Comparison of ENCODE assay signal across 8 cellular contexts in genomic region chrX:40949071-40949470, GRCh38.
"Had no signal": no experiment of that assay in that cellular context is flagged by ENCODE, and none has a peak within 500 bp of the region (broad histone marks: within the 10 kb centered on the region; RNA-seq: fewer than 3 reads in every experiment).

No MANE protein-coding gene starts in this region.

- FAIRE-seq: G401.6, GM12878, GM12891, GM12892, GM18507, GM19239 had no signal

- H3K4me3 ChIP-seq: GM12878 had no signal

- DNase-seq: GDM1, GF-D8 had no signal

- ATAC-seq: GM12878 had no signal
